ENCODE assay signal across 14 cellular contexts in genomic region chr16:2689968-2690830, GRCh38. TPM values are rescaled to one million over a fixed set of nuclear protein-coding genes. Genes with fewer than 3 reads are reported as not detected.
A peak's percentile ranks its signal among the peaks of the same experiment; 100 is the strongest.
DNase-seq lines count a peak whose midpoint lies in the region; ATAC-seq and TF ChIP-seq lines count a peak whose summit lies in the region.
"Had no signal": no experiment of that assay in that cellular context is flagged by ENCODE, and none has a peak within 500 bp of the region (broad histone marks: within the 10 kb centered on the region; RNA-seq: fewer than 3 reads in every experiment).

No MANE protein-coding gene starts in this region.

- H3K36me3 ChIP-seq in RWPE2 (ENCODE audit: low read depth) (peaks cover 13% of the 10 kb centered on the region; the same call in 1 of the 2 replicates), skeletal muscle satellite cell (ENCODE audit: insufficient read depth, low read length) (peaks cover 14% of the 10 kb centered on the region), PC-3 (ENCODE audit: low read depth, low read length) (no peaks in the 10 kb centered on the region)
- H3K36me3 ChIP-seq: colonic mucosa, pancreas had no signal

- intact Hi-C loops in right cardiac atrium (cut with DNase I) (no loop called here), PC-3 (cut with micrococcal nuclease) (no loop called here)

- POLR2A ChIA-PET in PC-3 (lab: Charles Lee; ENCODE audit: unreplicated experiment) = no interaction called here

- CTCF ChIA-PET in PC-3 (lab: Charles Lee) = no interaction called here

- ATAC-seq in RWPE2 (ENCODE audit: low read depth) = no peak
- no peak for ATAC-seq in right cardiac atrium
- no peak for ATAC-seq in HG02970 (IDR thresholded peaks at IDR 0.05; ENCODE audit: low FRiP score, unreplicated experiment)
- ATAC-seq in PC-3 = no peak
- ATAC-seq: pancreas had no signal

- H3K27ac ChIP-seq in RWPE2 (ENCODE audit: poor library complexity, severe bottlenecking) (no peak overlapping the region), right cardiac atrium (ENCODE audit: low read length) (no peak overlapping the region), PC-3 (ENCODE audit: low read length) (no peak overlapping the region)
- H3K27ac ChIP-seq: colonic mucosa, pancreas had no signal

- H3K9me3 ChIP-seq in RWPE2 (ENCODE audit: severe bottlenecking) (no peaks in the 10 kb centered on the region), right cardiac atrium (ENCODE audit: control insufficient read depth, low read length) (no peaks in the 10 kb centered on the region), skeletal muscle satellite cell (replicated peaks; ENCODE audit: low read length) (no peaks in the 10 kb centered on the region), PC-3 (ENCODE audit: low read length) (no peaks in the 10 kb centered on the region)
- H3K9me3 ChIP-seq: colonic mucosa, pancreas had no signal

- H3K9me2 ChIP-seq in PC-3 (replicated peaks; ENCODE audit: low read length) = no peaks in the 10 kb centered on the region

- H3K4me2 ChIP-seq in skeletal muscle satellite cell (ENCODE audit: low read length) (peak overlapping the region; percentile 69), PC-3 (ENCODE audit: low read length) (no peak overlapping the region)

- H3K9ac ChIP-seq in skeletal muscle satellite cell (ENCODE audit: low read depth, low read length) (peak overlapping the region; percentile 59), PC-3 (ENCODE audit: low read length) (no peak overlapping the region)

- no TSS peak for BruUV-seq in PC-3 (replicated peaks; lab: Mats Ljungman, UMichigan)

- peaks cover 51% of the 10 kb centered on the region for H3K79me2 ChIP-seq in PC-3 (ENCODE audit: low read length)

- H3F3A ChIP-seq in PC-3 (ENCODE audit: low read length, unreplicated experiment) = no peaks in the 10 kb centered on the region

- H3K4me3 ChIP-seq in RWPE2 (ENCODE audit: severe bottlenecking) (no peak overlapping the region), right cardiac atrium (ENCODE audit: low read length) (no peak overlapping the region), skeletal muscle satellite cell (ENCODE audit: low read length) (peak overlapping the region; percentile 52), PC-3 (ENCODE audit: low read length) (no peak overlapping the region)
- H3K4me3 ChIP-seq: colonic mucosa, pancreas had no signal

- peak; percentile 0 for DNase-seq in GM19238 (ENCODE audit: insufficient read length, low spot score)
- DNase-seq in RWPE2 (ENCODE audit: low spot score) = peak; percentile 42
- DNase-seq in right cardiac atrium = peak; percentile 17 to 44 (median 42)
- DNase-seq in SHP77 (lab: John Stamatoyannopoulos, UW) = no peak
- no peak for DNase-seq in PC-3
- DNase-seq in stimulated activated CD4-positive, alpha-beta T cell treated with anti-CD3 and anti-CD28 coated beads, Interleukin-15, amount 100 ng/mL, for 24 hours = no peak
- DNase-seq: activated CD4-positive, alpha-beta memory T cell treated with anti-CD3 and anti-CD28 coated beads for 36 hours; colonic mucosa; erythroblast; NCI-H1436 treated with DMSO at 0.1 percent for 48 hours; NCI-H446 treated with DMSO at 0.1 percent for 48 hours had no signal

- H3K27me3 ChIP-seq in RWPE2 (ENCODE audit: insufficient read depth, poor library complexity, severe bottlenecking) (no peaks in the 10 kb centered on the region), right cardiac atrium (ENCODE audit: control insufficient read depth, insufficient read depth) (no peaks in the 10 kb centered on the region), skeletal muscle satellite cell (ENCODE audit: control insufficient read depth, insufficient read depth, low read length) (no peaks in the 10 kb centered on the region), PC-3 (ENCODE audit: low read length) (no peaks in the 10 kb centered on the region)
- H3K27me3 ChIP-seq: colonic mucosa, pancreas had no signal

- no peaks in the 10 kb centered on the region for H3K4me1 ChIP-seq in RWPE2 (ENCODE audit: insufficient read depth, poor library complexity, severe bottlenecking)
- H3K4me1 ChIP-seq in right cardiac atrium (ENCODE audit: control insufficient read depth, insufficient read depth, low read length) = no peaks in the 10 kb centered on the region
- H3K4me1 ChIP-seq in skeletal muscle satellite cell (ENCODE audit: control insufficient read depth, insufficient read depth, low read length) = peaks cover 42% of the 10 kb centered on the region
- no peaks in the 10 kb centered on the region for H3K4me1 ChIP-seq in PC-3 (ENCODE audit: insufficient read depth, low read length)

- 82% methylated on average over 37 of the region's 37 CpGs for WGBS in right cardiac atrium

- peaks cover 5% of the 10 kb centered on the region; the same call in 1 of the 2 replicates for H4K20me1 ChIP-seq in PC-3 (ENCODE audit: low read length)

- no peak for TF ChIP-seq CTCF in RWPE2 (IDR thresholded peaks at IDR 0.05; ENCODE audit: poor library complexity, severe bottlenecking)
- no peak for TF ChIP-seq CTCF in PC-3 (conservative IDR thresholded peaks at IDR 0.05; ENCODE audit: low read depth, low read length)

- H2AFZ ChIP-seq in PC-3 (ENCODE audit: low read length) = no peak overlapping the region

RNA-seq across cellular contexts. Expression of gene KCTD5, which starts 7.9 kb away (rescaled TPM):
- total RNA-seq in right cardiac atrium (10 to 100 TPM; 10.6 to 13.7 (median 12.0) TPM), PC-3 (2014; rRNA removed) (52.2 and 62.1 TPM in 2 replicates)
- polyA plus RNA-seq in right cardiac atrium = 11.1 TPM
- 21.8 and 23.6 TPM in 2 replicates for total RNA-seq in skeletal muscle satellite cell (2012; rRNA removed)

RNA-seq across cellular contexts. Expression of gene PRSS27, which starts 29.8 kb away (rescaled TPM):
- total RNA-seq in right cardiac atrium (under 1 TPM; 0.32 to 0.64 (median 0.37) TPM), PC-3 (2014; rRNA removed) (1.2 TPM in 1 of 2 replicates, not detected in the other)
- 0.25 TPM for polyA plus RNA-seq in right cardiac atrium
- 0.44 and 0.51 TPM in 2 replicates for total RNA-seq in skeletal muscle satellite cell (2012; rRNA removed)

Comparison
In these comparisons a context has a peak if more than half of its experiments do, and no peak if none do; other contexts are left out.
1. DNase-seq: peak in GM19238 (single experiment), RWPE2 (single experiment) and right cardiac atrium (3 of 3); none in SHP77 (0 of 2), PC-3 (single experiment) and stimulated activated CD4-positive, alpha-beta T cell treated with anti-CD3 and anti-CD28 coated beads, Interleukin-15, amount 100 ng/mL, for 24 hours (single experiment).